Comparison of ENCODE assay signal across 18 cellular contexts in the genomic region with DNA sequence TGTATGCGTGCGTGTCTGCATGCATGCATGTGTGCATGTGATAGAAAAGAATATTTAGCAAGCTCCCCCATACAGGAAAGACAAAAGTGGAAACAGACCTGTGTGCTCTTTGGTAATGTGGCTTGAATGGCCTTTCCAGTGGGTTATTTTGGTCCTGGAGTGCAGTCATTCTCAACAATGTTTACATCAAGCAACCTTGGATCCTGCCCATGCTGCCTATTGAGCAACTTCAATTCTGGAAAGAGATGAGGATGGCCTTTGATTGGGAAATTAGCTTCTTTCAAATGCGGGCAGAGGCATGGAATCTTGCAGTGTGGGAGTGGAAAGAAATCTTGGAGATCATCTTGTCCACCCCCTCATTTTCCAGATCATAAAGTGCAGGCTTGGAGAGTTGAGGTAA.
DNase-seq lines count a peak whose midpoint lies in the region; ATAC-seq and TF ChIP-seq lines count a peak whose summit lies in the region.
"Had no signal": no experiment of that assay in that cellular context is flagged by ENCODE, and none has a peak within 500 bp of the region (broad histone marks: within the 10 kb centered on the region; RNA-seq: fewer than 3 reads in every experiment).

No MANE protein-coding gene starts in this region.

- TF ChIP-seq POLR2A in suprapubic skin (IDR thresholded peaks at IDR 0.05) (no peak), transverse colon (IDR thresholded peaks at IDR 0.05) (no peak)

- peak; percentile 7 for DNase-seq in HCEC 1CT
- DNase-seq in epithelial cell of esophagus (ENCODE audit: low read depth): peak; percentile 18
- peak in 1 of 2 donors; percentile 36 for DNase-seq in left lung
- DNase-seq in suprapubic skin (ENCODE audit: low spot score in 2 of 2): peak; percentile 8 to 22
- no peak for DNase-seq in iPS-NIHi11 (ENCODE audit: low spot score)
- no peak for DNase-seq in transverse colon
- DNase-seq: activated CD4-positive, alpha-beta T cell treated with anti-CD3 and anti-CD28 coated beads, Interleukin-2, amount 10 ng/mL, durations not matched to agents 24 days and 14 days; activated naive CD8-positive, alpha-beta T cell treated with anti-CD3 and anti-CD28 coated beads, Interleukin-2, amount 10 ng/mL, durations not matched to agents 7 days and 5 days; brain microvascular endothelial cell; NCI-H1105; NCI-H524; posterior cingulate gyrus; RPMI8226; T-helper 2 cell had no signal

- ATAC-seq in left lung (peak; percentile 81), GM21526 (IDR thresholded peaks at IDR 0.05; ENCODE audit: low FRiP score, unreplicated experiment) (no peak)

- no peaks in the 10 kb centered on the region for H3K36me3 ChIP-seq in left lung
- H3K36me3 ChIP-seq in suprapubic skin: no peaks in the 10 kb centered on the region
- H3K36me3 ChIP-seq in transverse colon: no peaks in the 10 kb centered on the region
- H3K36me3 ChIP-seq: brain microvascular endothelial cell had no signal

- in situ Hi-C loops in transverse colon (cut with MboI; ENCODE audit: low pct_ligation_motif_present in 1 of 4, low pct_unique_long_range_greater_than_20kb in 1 of 4, low sequenced_read_pairs in 3 of 4): loop anchor here in 2 of 4 donors (10.0 kb wide), 1 partner anchor 243 kb away; no protein-coding TSS in a partner anchor

- H3K4me1 ChIP-seq in left lung: no peaks in the 10 kb centered on the region
- H3K4me1 ChIP-seq in suprapubic skin: peaks cover 8% of the 10 kb centered on the region
- no peaks in the 10 kb centered on the region for H3K4me1 ChIP-seq in transverse colon

- peak overlapping the region in 1 of 2 donors; percentile 21 for H3K27ac ChIP-seq in left lung
- H3K27ac ChIP-seq in suprapubic skin: no peak overlapping the region
- H3K27ac ChIP-seq in transverse colon: no peak overlapping the region
- H3K27ac ChIP-seq: brain microvascular endothelial cell, hepatocyte, SK-N-MC had no signal

- TF ChIP-seq EP300 in suprapubic skin (IDR thresholded peaks at IDR 0.05) (no peak), transverse colon (IDR thresholded peaks at IDR 0.05; ENCODE audit: low read depth) (no peak)

- no peak for TF ChIP-seq CTCF in epithelial cell of esophagus (IDR thresholded peaks at IDR 0.05; ENCODE audit: insufficient read depth, low read depth, low read length, missing control alignments)
- TF ChIP-seq CTCF in left lung (IDR thresholded peaks at IDR 0.05): no peak
- TF ChIP-seq CTCF in suprapubic skin (IDR thresholded peaks at IDR 0.05): no peak
- TF ChIP-seq CTCF in transverse colon (IDR thresholded peaks at IDR 0.05): no peak

- 88% methylated on average over 3 of the region's 3 CpGs for WGBS in suprapubic skin
- WGBS in transverse colon (ENCODE audit: low coverage in 1 of 2), 2 donors: 86 to 93% methylated on average over 2 to 3 of the region's 3 CpGs

- H3K9me3 ChIP-seq in left lung (no peaks in the 10 kb centered on the region), suprapubic skin (no peaks in the 10 kb centered on the region), transverse colon (no peaks in the 10 kb centered on the region)

- H3K4me3 ChIP-seq in epithelial cell of esophagus (ENCODE audit: low read length): no peak overlapping the region
- H3K4me3 ChIP-seq in left lung: no peak overlapping the region
- H3K4me3 ChIP-seq in suprapubic skin: no peak overlapping the region
- no peak overlapping the region for H3K4me3 ChIP-seq in transverse colon
- H3K4me3 ChIP-seq: hepatocyte, lung, SK-N-MC had no signal

- peaks cover 0 to 8% of the 10 kb centered on the region in 2 donors for H3K27me3 ChIP-seq in left lung
- peaks cover 5% of the 10 kb centered on the region for H3K27me3 ChIP-seq in suprapubic skin
- H3K27me3 ChIP-seq in transverse colon: peaks cover 23% of the 10 kb centered on the region

- intact Hi-C loops in left lung (cut with DNase I): no loop called here
- intact Hi-C loops in transverse colon (cut with DNase I; ENCODE audit: low total_unique reads): no loop called here

Comparison
In these comparisons a context has a peak if more than half of its experiments do, and no peak if none do; other contexts are left out.
1. DNase-seq: peak in HCEC 1CT (single experiment), epithelial cell of esophagus (single experiment) and suprapubic skin (2 of 2); none in iPS-NIHi11 (single experiment) and transverse colon (single experiment).